In the genomic region with DNA sequence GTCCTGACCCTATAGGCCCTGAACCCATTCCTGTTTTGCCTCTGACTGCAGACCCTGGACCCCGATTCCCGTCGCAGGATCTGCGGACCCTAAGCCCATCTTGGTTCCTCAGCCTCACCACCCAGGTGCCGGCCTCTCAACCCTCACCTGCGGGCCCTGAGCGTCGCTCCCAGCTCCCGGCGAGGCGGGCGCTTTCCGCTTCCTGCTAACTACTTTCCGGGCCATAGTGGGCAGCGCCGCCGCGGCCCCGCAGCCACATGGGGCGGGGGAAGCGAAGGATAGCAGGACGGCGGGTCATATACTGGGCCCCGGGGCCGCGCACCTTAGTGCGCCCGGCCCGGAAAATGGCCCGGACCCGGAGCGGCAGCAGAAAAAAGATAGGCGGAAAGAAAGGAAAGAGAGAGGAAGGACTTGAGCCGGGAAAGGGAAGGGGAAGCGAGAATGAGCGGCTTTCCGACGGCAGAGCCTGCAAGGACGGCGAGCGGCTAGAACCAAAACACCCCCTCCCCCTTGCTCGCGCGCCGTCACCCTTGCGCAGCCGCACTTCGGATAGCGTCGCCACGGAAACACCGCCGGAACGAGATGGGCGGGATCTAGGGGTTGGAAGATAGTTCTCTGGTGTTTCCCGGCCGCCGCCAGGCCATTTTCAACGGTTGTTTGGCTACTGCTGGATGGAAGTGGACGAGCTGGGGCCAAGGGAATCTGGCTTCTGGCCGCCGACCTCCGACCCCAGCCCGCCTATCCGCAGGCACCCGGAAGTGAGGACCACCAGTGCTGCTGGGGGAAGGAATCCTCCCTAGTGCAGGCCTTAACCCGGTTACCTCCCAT, we compare ENCODE assay signal across 8 cellular contexts. TPM values are rescaled to one million over a fixed set of nuclear protein-coding genes. Genes with fewer than 3 reads are reported as not detected.
DNase-seq lines count a peak whose midpoint lies in the region; ATAC-seq, FAIRE-seq and TF ChIP-seq lines count a peak whose summit lies in the region.

A gene (minus strand): TSS at position 492 of the 828 bp plus-strand sequence. CDS start 267 bp downstream, at position 225.

- peaks cover 43% of the 10 kb centered on the region for H3K79me2 ChIP-seq in keratinocyte (ENCODE audit: control insufficient read depth, insufficient read depth, low read length)

- peak within 1 kb of the TSS; percentile 79 to 99 (median 81) for H3K4me3 ChIP-seq in keratinocyte (ENCODE audit: control insufficient read depth in 2 of 3, extremely low read depth in 1 of 3, insufficient read depth in 2 of 3, low read depth in 1 of 3, low read length in 3 of 3)

- no peaks in the 10 kb centered on the region for H4K20me1 ChIP-seq in keratinocyte (ENCODE audit: control insufficient read depth, extremely low read depth, insufficient read depth, low read length)

- ATAC-seq in HG03175 (IDR thresholded peaks at IDR 0.05; ENCODE audit: unreplicated experiment), result peak; percentile 87

- in situ Hi-C loops in GM18951 (cut with MboI; ENCODE audit: low sequenced_read_pairs, unreplicated experiment), result no loop called here

- peak; percentile 69 for FAIRE-seq in keratinocyte (lab: Jason Lieb, UNC)

- H3K9me3 ChIP-seq in keratinocyte (ENCODE audit: control insufficient read depth, low read depth, low read length), result no peaks in the 10 kb centered on the region

- no peaks in the 10 kb centered on the region for H3K9me1 ChIP-seq in keratinocyte (ENCODE audit: control insufficient read depth, extremely low read depth, insufficient read depth, low read length)

- H3K4me1 ChIP-seq in keratinocyte (ENCODE audit: control insufficient read depth, extremely low read depth, insufficient read depth, low read length), result peaks cover 16% of the 10 kb centered on the region

- dilution Hi-C loops in keratinocyte (cut with MboI; ENCODE audit: extremely low pct_ligation_motif_present, low sequenced_read_pairs), result no loop called here

- DNase-seq in AG09319 (ENCODE audit: extremely low read depth, low read depth) (peak; percentile 62), NCI-H226 (peak; percentile 70), cerebellum (ENCODE audit: low spot score) (peak; percentile 93), keratinocyte (ENCODE audit: low read depth, low spot score) (peak; percentile 33)
- DNase-seq in activated CD4-positive, alpha-beta T cell treated with anti-CD3 and anti-CD28 coated beads for 1 hour, result peak; percentile 82
- peak; percentile 82 to 85 (median 83) for DNase-seq in stimulated activated CD4-positive, alpha-beta T cell treated with anti-CD3 and anti-CD28 coated beads, Interleukin-12 subunit alpha, Interleukin-12 subunit beta, amount 100 ng/mL, for 48 hours (ENCODE audit: low read depth in 2 of 3, low spot score in 1 of 3)

- peaks cover 4 to 18% of the 10 kb centered on the region in 2 experiments for H3K36me3 ChIP-seq in keratinocyte (ENCODE audit: control insufficient read depth in 2 of 2, extremely low read depth in 1 of 2, insufficient read depth in 2 of 2, low read length in 2 of 2)

- H3K9ac ChIP-seq in keratinocyte (ENCODE audit: control insufficient read depth, extremely low read depth, insufficient read depth, low read length), result peak within 1 kb of the TSS; percentile 92

- TF ChIP-seq CTCF in AG09319 (IDR thresholded peaks at IDR 0.05; ENCODE audit: low read depth, low read length), result no peak; the same call in 1 of the 2 replicates
- peak in 1 of 3 experiments; percentile 11 for TF ChIP-seq CTCF in keratinocyte (optimal IDR thresholded peaks at IDR 0.05 in 1 of 3, IDR thresholded peaks at IDR 0.05 in 1 of 3, conservative IDR thresholded peaks at IDR 0.05 in 1 of 3; ENCODE audit: extremely low read depth in 1 of 3, insufficient read depth in 2 of 3, low read length in 3 of 3)

- peak within 1 kb of the TSS; percentile 89 for H3K27ac ChIP-seq in keratinocyte (ENCODE audit: control insufficient read depth, insufficient read depth, low read length)

- peak; percentile 71 for TF ChIP-seq POLR2A in GM18951 (IDR thresholded peaks at IDR 0.05; ENCODE audit: extremely low read depth, insufficient read depth, insufficient read length)

- H3K4me2 ChIP-seq in keratinocyte (ENCODE audit: control insufficient read depth, extremely low read depth, insufficient read depth, low read depth, low read length), result peak within 1 kb of the TSS; percentile 98

- H3K27me3 ChIP-seq in keratinocyte (ENCODE audit: control insufficient read depth, extremely low read depth, insufficient read depth, low read length), result no peaks in the 10 kb centered on the region

- peak within 1 kb of the TSS; percentile 98 for H2AFZ ChIP-seq in keratinocyte (ENCODE audit: control insufficient read depth, low read length)

RNA-seq across cellular contexts. Expression of the gene that starts here (rescaled TPM):
- 26.3 TPM for total RNA-seq in cerebellum
- 27.5 to 34.0 TPM (median 33.0 TPM) in 3 replicates for polyA plus RNA-seq in keratinocyte
- 7.6 TPM for polyA plus RNA-seq in keratinocyte (2011; ENCODE audit: low read depth)
- polyA plus RNA-seq in keratinocyte (2011; cell fraction: cytosol; rRNA removed), result 24.7 and 36.3 TPM in 2 replicates
- 25.9 and 29.3 TPM in 2 replicates for polyA plus RNA-seq in keratinocyte (2011; cell fraction: nucleus; rRNA removed)
- 16.0 and 20.4 TPM in 2 replicates for polyA plus RNA-seq in keratinocyte (2012; ENCODE audit: low replicate concordance)
- polyA minus RNA-seq in keratinocyte, result 31.7 to 53.9 TPM (median 40.1 TPM) in 3 replicates
- 22.1 TPM for polyA minus RNA-seq in keratinocyte (2011; cell fraction: cytosol; rRNA and poly(A)+ RNA removed)
- polyA minus RNA-seq in keratinocyte (2011; cell fraction: nucleus; rRNA and poly(A)+ RNA removed), result 13.2 and 25.4 TPM in 2 replicates

Comparison
In these comparisons a context has a peak if more than half of its experiments do, and no peak if none do; other contexts are left out.
1. Peak in every context shown above with its lines: DNase-seq, ATAC-seq, H3K4me3 ChIP-seq and H3K27ac ChIP-seq.
2. DNase-seq: peak in every context shown above with its lines; median percentile 93 in cerebellum; 83 in stimulated activated CD4-positive, alpha-beta T cell treated with anti-CD3 and anti-CD28 coated beads, Interleukin-12 subunit alpha, Interleukin-12 subunit beta, amount 100 ng/mL, for 48 hours; 82 in activated CD4-positive, alpha-beta T cell treated with anti-CD3 and anti-CD28 coated beads for 1 hour; 70 in NCI-H226; 62 in AG09319; 33 in keratinocyte.